16 cellular contexts compared by ENCODE assay signal in genomic region chr11:67449116-67449844, GRCh38. TPM values are rescaled to one million over a fixed set of nuclear protein-coding genes. Genes with fewer than 3 reads are reported as not detected.
DNase-seq lines count a peak whose midpoint lies in the region; ATAC-seq and TF ChIP-seq lines count a peak whose summit lies in the region.
"Had no signal": no experiment of that assay in that cellular context is flagged by ENCODE, and none has a peak within 500 bp of the region (broad histone marks: within the 10 kb centered on the region; RNA-seq: fewer than 3 reads in every experiment).

No MANE protein-coding gene starts in this region.

- peaks cover 10% of the 10 kb centered on the region for H3K9me3 Mint-ChIP-seq in glutamatergic neuron (ENCODE audit: unreplicated experiment)
- H3K9me3 Mint-ChIP-seq in stimulated activated memory B cell treated with anti-CD40 and anti-IgM and Interleukin-4, amounts not matched to agents 10 μg/mL and 1 μg/mL and 100 μg/mL, for 72 hours: no peaks in the 10 kb centered on the region

- H3K36me3 Mint-ChIP-seq in glutamatergic neuron (ENCODE audit: unreplicated experiment): no peaks in the 10 kb centered on the region
- no peaks in the 10 kb centered on the region for H3K36me3 Mint-ChIP-seq in stimulated activated memory B cell treated with anti-CD40 and anti-IgM and Interleukin-4, amounts not matched to agents 10 μg/mL and 1 μg/mL and 100 μg/mL, for 72 hours

- intact Hi-C loops in Right ventricle myocardium inferior (cut with DNase I) (no loop called here), left ventricle myocardium inferior (cut with micrococcal nuclease) (no loop called here)

- no peak overlapping the region for H3K27ac ChIP-seq in left ventricle myocardium inferior (replicated peaks)
- H3K27ac ChIP-seq: cardiac muscle cell had no signal

- no peaks in the 10 kb centered on the region for H3K9me3 ChIP-seq in left ventricle myocardium inferior (replicated peaks)

- no peak overlapping the region for H3K4me3 Mint-ChIP-seq in glutamatergic neuron (ENCODE audit: unreplicated experiment)
- peak overlapping the region; percentile 3 for H3K4me3 Mint-ChIP-seq in stimulated activated memory B cell treated with anti-CD40 and anti-IgM and Interleukin-4, amounts not matched to agents 10 μg/mL and 1 μg/mL and 100 μg/mL, for 72 hours

- no peaks in the 10 kb centered on the region for H3K36me3 ChIP-seq in left ventricle myocardium inferior
- H3K36me3 ChIP-seq: cardiac muscle cell had no signal

- no peak for TF ChIP-seq CTCF in left ventricle myocardium inferior (IDR thresholded peaks at IDR 0.05; ENCODE audit: borderline replicate concordance)
- TF ChIP-seq CTCF in glutamatergic neuron (IDR thresholded peaks at IDR 0.05; ENCODE audit: partially characterized antibody, unreplicated experiment): no peak

- H3K4me3 ChIP-seq in left ventricle myocardium inferior: no peak overlapping the region
- H3K4me3 ChIP-seq: cardiac muscle cell had no signal

- ATAC-seq in Right ventricle myocardium inferior: peak; percentile 35
- ATAC-seq in stimulated activated memory B cell treated with anti-CD40 and anti-IgM and Interleukin-4, amounts not matched to agents 10 μg/mL and 1 μg/mL and 100 μg/mL, for 72 hours: no peak

- H3K4me1 Mint-ChIP-seq in glutamatergic neuron (ENCODE audit: low read depth, unreplicated experiment): peaks cover 4% of the 10 kb centered on the region
- peaks cover 74% of the 10 kb centered on the region for H3K4me1 Mint-ChIP-seq in stimulated activated memory B cell treated with anti-CD40 and anti-IgM and Interleukin-4, amounts not matched to agents 10 μg/mL and 1 μg/mL and 100 μg/mL, for 72 hours

- no peaks in the 10 kb centered on the region for H3K27me3 ChIP-seq in left ventricle myocardium inferior (ENCODE audit: low read depth)
- H3K27me3 ChIP-seq: cardiac muscle cell had no signal

- H3K4me1 ChIP-seq in left ventricle myocardium inferior: peaks cover 14% of the 10 kb centered on the region

- peak overlapping the region; percentile 48 for H3K27ac Mint-ChIP-seq in glutamatergic neuron (ENCODE audit: unreplicated experiment)
- peak overlapping the region; percentile 26 for H3K27ac Mint-ChIP-seq in stimulated activated memory B cell treated with anti-CD40 and anti-IgM and Interleukin-4, amounts not matched to agents 10 μg/mL and 1 μg/mL and 100 μg/mL, for 72 hours

- DNase-seq in Right ventricle myocardium inferior (ENCODE audit: missing footprints) (peak; percentile 62), left ventricle myocardium inferior (no peak), NCI-H774 (lab: John Stamatoyannopoulos, UW) (peak; percentile 28), glutamatergic neuron (no peak), C1 segment of cervical spinal cord (lab: John Stamatoyannopoulos, UW) (no peak), mesenteric fat pad (ENCODE audit: low spot score) (no peak), ecto neural progenitor cell (ENCODE audit: low spot score) (no peak)
- DNase-seq: activated CD4-positive, alpha-beta T cell treated with anti-CD3 and anti-CD28 coated beads, Interleukin-2, amount 50 U/mL, for 1 hour; activated effector memory CD4-positive, alpha-beta T cell treated with anti-CD3 and anti-CD28 coated beads, Interleukin-2, amount 50 U/mL, for 16 hours; MV-4-11; NCI-H69; stimulated activated CD4-positive, alpha-beta T cell treated with anti-CD3 and anti-CD28 coated beads, Interleukin-4, amount 100 ng/mL, for 24 hours; SW 1271 had no signal

- peaks cover 14% of the 10 kb centered on the region for H3K27me3 Mint-ChIP-seq in glutamatergic neuron (ENCODE audit: unreplicated experiment)
- H3K27me3 Mint-ChIP-seq in stimulated activated memory B cell treated with anti-CD40 and anti-IgM and Interleukin-4, amounts not matched to agents 10 μg/mL and 1 μg/mL and 100 μg/mL, for 72 hours: no peaks in the 10 kb centered on the region

RNA-seq across cellular contexts. Expression of gene GPR152, which starts 3.2 kb away (rescaled TPM):
- total RNA-seq in Right ventricle myocardium inferior: not detected
- not detected for total RNA-seq in left ventricle myocardium inferior
- total RNA-seq in glutamatergic neuron (ENCODE audit: unreplicated experiment): not detected
- total RNA-seq in mesenteric fat pad: not detected
- total RNA-seq: cardiac muscle cell, lung microvascular endothelial cell had no signal

RNA-seq across cellular contexts. Expression of gene CABP4, which starts 5.9 kb away (rescaled TPM):
- total RNA-seq in Right ventricle myocardium inferior (1.1 TPM), left ventricle myocardium inferior (1.4 TPM), glutamatergic neuron (ENCODE audit: unreplicated experiment) (not detected), mesenteric fat pad (3.8 TPM)
- total RNA-seq: cardiac muscle cell had no signal

RNA-seq across cellular contexts. Expression of gene CORO1B, which starts 6.0 kb away (rescaled TPM):
- 26.6 TPM for total RNA-seq in Right ventricle myocardium inferior
- total RNA-seq in left ventricle myocardium inferior: 25.5 TPM
- 88.8 TPM for total RNA-seq in glutamatergic neuron (ENCODE audit: unreplicated experiment)
- total RNA-seq in mesenteric fat pad: 83.1 TPM

RNA-seq across cellular contexts. Expression of gene PTPRCAP, which starts 11.8 kb away (rescaled TPM):
- total RNA-seq in Right ventricle myocardium inferior (1.7 TPM), left ventricle myocardium inferior (0.60 TPM), glutamatergic neuron (ENCODE audit: unreplicated experiment) (2.1 TPM), mesenteric fat pad (3.3 TPM)

RNA-seq across cellular contexts. Expression of gene TMEM134, which starts 19.8 kb away (rescaled TPM):
- 85.3 TPM for total RNA-seq in Right ventricle myocardium inferior
- total RNA-seq in left ventricle myocardium inferior: 87.5 TPM
- total RNA-seq in glutamatergic neuron (ENCODE audit: unreplicated experiment): 41.9 TPM
- 43.2 TPM for total RNA-seq in mesenteric fat pad

Comparison
In these comparisons a context has a peak if more than half of its experiments do, and no peak if none do; other contexts are left out.
1. DNase-seq: peak in Right ventricle myocardium inferior (single experiment) and NCI-H774 (single experiment); none in left ventricle myocardium inferior (single experiment), glutamatergic neuron (single experiment), C1 segment of cervical spinal cord (0 of 14), mesenteric fat pad (single experiment) and ecto neural progenitor cell (single experiment).